In the genomic region with DNA sequence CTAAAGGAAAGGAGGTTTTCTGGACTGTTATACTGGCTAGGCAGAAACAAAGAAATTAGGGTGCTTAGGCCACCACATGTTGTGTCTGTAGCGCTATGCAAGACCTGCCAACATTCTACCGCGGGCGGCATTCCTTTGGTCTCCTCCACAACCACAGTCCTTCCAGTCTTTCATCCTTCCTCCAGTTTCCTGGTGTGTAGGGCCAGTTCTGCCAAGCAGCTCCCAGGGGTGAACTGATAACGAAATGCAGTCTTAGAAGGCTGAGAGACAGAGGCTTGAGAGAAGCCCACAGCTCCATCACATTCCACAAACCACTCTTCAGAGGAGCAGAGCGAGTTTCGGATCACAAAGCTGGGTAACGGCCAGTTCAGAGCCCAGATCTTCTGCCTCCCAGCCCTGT, we compare ENCODE assay signal across 8 cellular contexts. TPM values are rescaled to one million over a fixed set of nuclear protein-coding genes. Genes with fewer than 3 reads are reported as not detected.
DNase-seq lines count a peak whose midpoint lies in the region; ATAC-seq and TF ChIP-seq lines count a peak whose summit lies in the region.

No MANE protein-coding gene starts in this region.

- no peak overlapping the region for H3K27ac Mint-ChIP-seq in activated CD4-positive, alpha-beta T cell treated with anti-CD3 and anti-CD28 coated beads for 36 hours
- H3K27ac Mint-ChIP-seq in stimulated activated naive B cell treated with anti-CD40 and anti-IgM and Interleukin-4, amounts not matched to agents 10 μg/mL and 1 μg/mL and 100 μg/mL, for 72 hours: peak overlapping the region; percentile 69

- peaks cover 9% of the 10 kb centered on the region for H3K4me1 ChIP-seq in left ventricle myocardium inferior

- intact Hi-C loops in activated CD4-positive, alpha-beta T cell treated with anti-CD3 and anti-CD28 coated beads for 36 hours (cut with DNase I, micrococcal nuclease): loop anchor here (1.0 to 5.0 kb wide), 7 partner anchors 9 to 68 kb away; partner anchors contain the start of genes CFAP53 (in 1 of the 2), CXXC1 (in 1 of the 2), MBD1 (in 1 of the 2) and SKA1 (in 1 of the 2)
- intact Hi-C loops in left ventricle myocardium inferior (cut with micrococcal nuclease): no loop called here

- H3K4me3 ChIP-seq in WERI-Rb-1 (ENCODE audit: low read depth, low read length): peak overlapping the region; percentile 73
- H3K4me3 ChIP-seq in left ventricle myocardium inferior: peak overlapping the region; percentile 65

- peaks cover 6% of the 10 kb centered on the region for H3K27me3 Mint-ChIP-seq in activated CD4-positive, alpha-beta T cell treated with anti-CD3 and anti-CD28 coated beads for 36 hours
- H3K27me3 Mint-ChIP-seq in stimulated activated naive B cell treated with anti-CD40 and anti-IgM and Interleukin-4, amounts not matched to agents 10 μg/mL and 1 μg/mL and 100 μg/mL, for 72 hours: peaks cover 0 to 1% of the 10 kb centered on the region in 2 donors

- DNase-seq in activated CD4-positive, alpha-beta T cell treated with anti-CD3 and anti-CD28 coated beads for 36 hours: no peak
- no peak for DNase-seq in activated CD4-positive, alpha-beta T cell treated with anti-CD3 and anti-CD28 coated beads, Interleukin-2, amount 50 U/mL, for 4 hours
- DNase-seq in WERI-Rb-1 (no peak), left ventricle myocardium inferior (no peak), SHP77 treated with DMSO at 0.1 percent for 48 hours (lab: John Stamatoyannopoulos, UW) (no peak)
- DNase-seq in stimulated activated naive B cell treated with anti-CD40 and anti-IgM and Interleukin-4, amounts not matched to agents 10 μg/mL and 1 μg/mL and 100 μg/mL, for 72 hours: no peak

- H3K27ac ChIP-seq in WERI-Rb-1: no peak overlapping the region
- H3K27ac ChIP-seq in left ventricle myocardium inferior (replicated peaks): no peak overlapping the region

- no peaks in the 10 kb centered on the region for H3K36me3 Mint-ChIP-seq in activated CD4-positive, alpha-beta T cell treated with anti-CD3 and anti-CD28 coated beads for 36 hours (ENCODE audit: low read depth)
- no peaks in the 10 kb centered on the region for H3K36me3 Mint-ChIP-seq in stimulated activated naive B cell treated with anti-CD40 and anti-IgM and Interleukin-4, amounts not matched to agents 10 μg/mL and 1 μg/mL and 100 μg/mL, for 72 hours

- TF ChIP-seq CTCF in WERI-Rb-1 (IDR thresholded peaks at IDR 0.05; ENCODE audit: low read depth, low read length) (no peak), left ventricle myocardium inferior (IDR thresholded peaks at IDR 0.05; ENCODE audit: borderline replicate concordance) (no peak)

- H3K4me1 Mint-ChIP-seq in activated CD4-positive, alpha-beta T cell treated with anti-CD3 and anti-CD28 coated beads for 36 hours: peaks cover 11% of the 10 kb centered on the region
- peaks cover 22 to 43% of the 10 kb centered on the region in 2 donors for H3K4me1 Mint-ChIP-seq in stimulated activated naive B cell treated with anti-CD40 and anti-IgM and Interleukin-4, amounts not matched to agents 10 μg/mL and 1 μg/mL and 100 μg/mL, for 72 hours

- peak overlapping the region; percentile 73 for H3K4me3 Mint-ChIP-seq in activated CD4-positive, alpha-beta T cell treated with anti-CD3 and anti-CD28 coated beads for 36 hours
- H3K4me3 Mint-ChIP-seq in stimulated activated naive B cell treated with anti-CD40 and anti-IgM and Interleukin-4, amounts not matched to agents 10 μg/mL and 1 μg/mL and 100 μg/mL, for 72 hours: peak overlapping the region; percentile 87 to 93

- H3K9me3 ChIP-seq in WERI-Rb-1 (ENCODE audit: severe bottlenecking): peaks cover 14% of the 10 kb centered on the region
- H3K9me3 ChIP-seq in left ventricle myocardium inferior (replicated peaks): peaks cover 8% of the 10 kb centered on the region

- POLR2A ChIA-PET in activated CD4-positive, alpha-beta T cell treated with anti-CD3 and anti-CD28 coated beads for 36 hours (lab: Charles Lee): interaction anchor here (1.1 kb wide), 1 partner anchor 9 kb away, joined by 4 read pairs; no protein-coding TSS in a partner anchor

- no peak for ATAC-seq in activated CD4-positive, alpha-beta T cell treated with anti-CD3 and anti-CD28 coated beads for 36 hours
- ATAC-seq in stimulated activated naive B cell treated with anti-CD40 and anti-IgM and Interleukin-4, amounts not matched to agents 10 μg/mL and 1 μg/mL and 100 μg/mL, for 72 hours (replicated peaks): no peak
- ATAC-seq in GM19035 (IDR thresholded peaks at IDR 0.05; ENCODE audit: unreplicated experiment) (no peak), HG02870 (IDR thresholded peaks at IDR 0.05; ENCODE audit: unreplicated experiment) (no peak)

- no peaks in the 10 kb centered on the region for H3K9me3 Mint-ChIP-seq in activated CD4-positive, alpha-beta T cell treated with anti-CD3 and anti-CD28 coated beads for 36 hours (ENCODE audit: low read depth)
- peaks cover 0 to 2% of the 10 kb centered on the region in 2 donors for H3K9me3 Mint-ChIP-seq in stimulated activated naive B cell treated with anti-CD40 and anti-IgM and Interleukin-4, amounts not matched to agents 10 μg/mL and 1 μg/mL and 100 μg/mL, for 72 hours

- CTCF ChIA-PET in activated CD4-positive, alpha-beta T cell treated with anti-CD3 and anti-CD28 coated beads for 36 hours (lab: Charles Lee): interaction anchor here (0.7 to 1.4 kb wide), 4 partner anchors 9 to 83 kb away, joined by 3 to 7 read pairs (median 4); no protein-coding TSS in a partner anchor

- H3K27me3 ChIP-seq in WERI-Rb-1 (ENCODE audit: insufficient read depth, low read depth, severe bottlenecking) (no peaks in the 10 kb centered on the region), left ventricle myocardium inferior (ENCODE audit: low read depth) (peaks cover 40% of the 10 kb centered on the region)

- H3K36me3 ChIP-seq in WERI-Rb-1 (no peaks in the 10 kb centered on the region), left ventricle myocardium inferior (no peaks in the 10 kb centered on the region)

RNA-seq across cellular contexts. Expression of gene CXXC1, which starts 19.5 kb away (rescaled TPM):
- total RNA-seq in activated CD4-positive, alpha-beta T cell treated with anti-CD3 and anti-CD28 coated beads for 36 hours: 10 to 100 TPM; 68.6 to 80.0 TPM
- total RNA-seq in left ventricle myocardium inferior: 33.7 TPM

RNA-seq across cellular contexts. Expression of gene MBD1, which starts 25.6 kb away (rescaled TPM):
- 10 to 100 TPM; 62.2 to 70.5 TPM for total RNA-seq in activated CD4-positive, alpha-beta T cell treated with anti-CD3 and anti-CD28 coated beads for 36 hours
- 50.2 TPM for total RNA-seq in left ventricle myocardium inferior

RNA-seq across cellular contexts. Expression of gene CFAP53, which starts 40.6 kb away (rescaled TPM):
- total RNA-seq in activated CD4-positive, alpha-beta T cell treated with anti-CD3 and anti-CD28 coated beads for 36 hours: under 1 TPM; 0.37 to 0.44 TPM
- total RNA-seq in left ventricle myocardium inferior: 0.16 TPM
